1 cellular context compared by ENCODE assay signal in genomic region chr2:1742300-1742679, GRCh38.
TF ChIP-seq lines count a peak whose summit lies in the region.

No MANE protein-coding gene starts in this region.

TF ChIP-seq in SK-N-SH treated with all-trans-retinoic acid at 6 μM for 48 hours, 23 proteins besides CTCF, POLR2A, EP300 and RAD21 (continued from another document):
- TF ChIP-seq CREB5 (CRISPR knock-in tag; IDR thresholded peaks at IDR 0.05; ENCODE audit: low read depth) (0 out of 2 replicates have a peak, but pooled peaks have one; percentile 37), BACH2 (CRISPR knock-in tag; IDR thresholded peaks at IDR 0.05; ENCODE audit: borderline replicate concordance) (no peak), ZFP30 (CRISPR knock-in tag; IDR thresholded peaks at IDR 0.05) (no peak)
